In genomic region chr15:75454471-75455418, GRCh38 we compare ENCODE assay signal across 7 cellular contexts. TPM values are rescaled to one million over a fixed set of nuclear protein-coding genes. Genes with fewer than 3 reads are reported as not detected.
A peak's percentile ranks its signal among the peaks of the same experiment; 100 is the strongest.
DNase-seq lines count a peak whose midpoint lies in the region; ATAC-seq and TF ChIP-seq lines count a peak whose summit lies in the region.

No MANE protein-coding gene starts in this region.

- intact Hi-C loops in natural killer cell (cut with micrococcal nuclease), result loop anchor here (10.0 kb wide), 2 partner anchors 670 to 840 kb away; partner anchors contain the start of genes CLK3 and CSK

- no peaks in the 10 kb centered on the region for H3K36me3 Mint-ChIP-seq in natural killer cell
- no peaks in the 10 kb centered on the region for H3K36me3 Mint-ChIP-seq in stimulated activated memory B cell treated with anti-CD40 and anti-IgM and Interleukin-4, amounts not matched to agents 10 μg/mL and 1 μg/mL and 100 μg/mL, for 72 hours

- no peaks in the 10 kb centered on the region for H3K27me3 Mint-ChIP-seq in natural killer cell (ENCODE audit: low read depth in 2 of 2)
- no peaks in the 10 kb centered on the region for H3K27me3 Mint-ChIP-seq in stimulated activated memory B cell treated with anti-CD40 and anti-IgM and Interleukin-4, amounts not matched to agents 10 μg/mL and 1 μg/mL and 100 μg/mL, for 72 hours

- peak overlapping the region; percentile 98 to 99 for H3K27ac Mint-ChIP-seq in natural killer cell
- H3K27ac Mint-ChIP-seq in stimulated activated memory B cell treated with anti-CD40 and anti-IgM and Interleukin-4, amounts not matched to agents 10 μg/mL and 1 μg/mL and 100 μg/mL, for 72 hours, result peak overlapping the region; percentile 97

- DNase-seq in GM20000 (ENCODE audit: low spot score), result peak; percentile 80
- peak; percentile 58 for DNase-seq in NCI-H774 (lab: John Stamatoyannopoulos, UW)
- DNase-seq in activated CD8-positive, alpha-beta memory T cell treated with anti-CD3 and anti-CD28 coated beads, Interleukin-2, amount 50 U/mL, for 48 hours, result peak; percentile 88
- peak; percentile 74 for DNase-seq in epithelial cell of esophagus (ENCODE audit: low read depth)
- DNase-seq in natural killer cell, result peak; percentile 80
- DNase-seq in middle frontal gyrus (ENCODE audit: extremely low spot score, low spot score), result no peak

- TF ChIP-seq CTCF in GM20000 (IDR thresholded peaks at IDR 0.05; ENCODE audit: extremely low read depth, missing control alignments) (no peak), epithelial cell of esophagus (IDR thresholded peaks at IDR 0.05; ENCODE audit: insufficient read depth, low read depth, low read length, missing control alignments) (no peak), natural killer cell (IDR thresholded peaks at IDR 0.05) (no peak)

- peaks cover 37 to 44% of the 10 kb centered on the region in 2 donors for H3K4me1 Mint-ChIP-seq in natural killer cell
- H3K4me1 Mint-ChIP-seq in stimulated activated memory B cell treated with anti-CD40 and anti-IgM and Interleukin-4, amounts not matched to agents 10 μg/mL and 1 μg/mL and 100 μg/mL, for 72 hours, result peaks cover 33% of the 10 kb centered on the region

- peak overlapping the region; percentile 86 for H3K4me3 ChIP-seq in epithelial cell of esophagus (ENCODE audit: low read length)

- peak overlapping the region; percentile 92 for H3K4me3 Mint-ChIP-seq in natural killer cell
- H3K4me3 Mint-ChIP-seq in stimulated activated memory B cell treated with anti-CD40 and anti-IgM and Interleukin-4, amounts not matched to agents 10 μg/mL and 1 μg/mL and 100 μg/mL, for 72 hours, result peak overlapping the region; percentile 98

- no peaks in the 10 kb centered on the region for H3K9me3 Mint-ChIP-seq in natural killer cell
- no peaks in the 10 kb centered on the region for H3K9me3 Mint-ChIP-seq in stimulated activated memory B cell treated with anti-CD40 and anti-IgM and Interleukin-4, amounts not matched to agents 10 μg/mL and 1 μg/mL and 100 μg/mL, for 72 hours

- peak in 2 of 3 donors; percentile 3 to 8 for ATAC-seq in natural killer cell
- peak; percentile 2 for ATAC-seq in stimulated activated memory B cell treated with anti-CD40 and anti-IgM and Interleukin-4, amounts not matched to agents 10 μg/mL and 1 μg/mL and 100 μg/mL, for 72 hours

RNA-seq across cellular contexts. Expression of gene SIN3A, which starts 3.3 kb away (rescaled TPM):
- total RNA-seq in natural killer cell, result 100 to 1,000 TPM; 135 to 175 (median 137) TPM
